Comparison of ENCODE assay signal across 19 cellular contexts in the genomic region with DNA sequence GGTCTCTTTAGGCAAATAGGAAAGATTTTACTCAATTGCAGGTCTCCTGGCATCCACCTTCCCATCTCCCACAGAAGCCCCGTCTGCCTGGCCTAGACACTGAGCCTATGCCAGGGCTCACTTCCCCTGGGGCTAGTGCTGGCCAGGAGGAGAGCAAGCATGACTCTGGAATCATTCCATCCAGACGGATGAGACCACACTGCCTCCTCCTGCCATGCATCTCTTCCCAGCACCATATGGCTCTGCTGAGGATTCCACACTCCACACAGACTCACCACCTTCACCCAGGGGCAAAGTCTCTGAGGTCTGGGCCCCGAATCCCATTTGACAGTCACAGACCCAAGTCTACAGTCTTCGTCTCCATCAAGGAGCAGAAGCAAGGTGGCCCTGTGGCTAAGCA.
DNase-seq lines count a peak whose midpoint lies in the region; ATAC-seq and TF ChIP-seq lines count a peak whose summit lies in the region.
"Had no signal": no experiment of that assay in that cellular context is flagged by ENCODE, and none has a peak within 500 bp of the region (broad histone marks: within the 10 kb centered on the region; RNA-seq: fewer than 3 reads in every experiment).

No MANE protein-coding gene starts in this region.

- H3K36me3 ChIP-seq in neuronal stem cell (replicated peaks in 1 of 2; ENCODE audit: control insufficient read depth in 2 of 2, insufficient read depth in 2 of 2, low read length in 2 of 2) (no peaks in the 10 kb centered on the region), spleen (no peaks in the 10 kb centered on the region)

- no peak overlapping the region for H3K4me3 ChIP-seq in neuronal stem cell (ENCODE audit: low read length in 2 of 2)
- H3K4me3 ChIP-seq in spleen: no peak overlapping the region
- H3K4me3 ChIP-seq: A549 had no signal

- H2BK15ac ChIP-seq in neuronal stem cell (ENCODE audit: low read length): no peak overlapping the region

- no peak overlapping the region for H3K9ac ChIP-seq in neuronal stem cell (ENCODE audit: low read depth, low read length, poor library complexity)

- no peak overlapping the region for H2AK5ac ChIP-seq in neuronal stem cell (ENCODE audit: low read depth, low read length)

- H3K27ac ChIP-seq in neuronal stem cell (replicated peaks; ENCODE audit: low read length): no peak overlapping the region
- H3K27ac ChIP-seq in spleen: peak overlapping the region in 2 of 8 donors; percentile 24 to 61
- H3K27ac ChIP-seq: 22Rv1, A549, C4-2B had no signal

- H3K14ac ChIP-seq in neuronal stem cell (ENCODE audit: low read length): peak overlapping the region; percentile 65

- H2BK12ac ChIP-seq in neuronal stem cell (ENCODE audit: low read length): no peak overlapping the region

- no peak for TF ChIP-seq CTCF in spleen (IDR thresholded peaks at IDR 0.05 in 8 of 11, conservative IDR thresholded peaks at IDR 0.05 in 3 of 11)

- no peak overlapping the region for H3K4ac ChIP-seq in neuronal stem cell (ENCODE audit: low read length)

- H3K18ac ChIP-seq in neuronal stem cell (ENCODE audit: low read length): no peak overlapping the region

- H3K4me1 ChIP-seq in neuronal stem cell (ENCODE audit: control insufficient read depth in 2 of 2, insufficient read depth in 1 of 2, low read depth in 1 of 2, low read length in 2 of 2): no peaks in the 10 kb centered on the region
- H3K4me1 ChIP-seq in spleen: peaks cover 0 to 3% (median 0%) of the 10 kb centered on the region in 6 donors

- H4K91ac ChIP-seq in neuronal stem cell (ENCODE audit: low read depth, low read length, poor library complexity): no peak overlapping the region

- H2BK5ac ChIP-seq in neuronal stem cell (ENCODE audit: low read length): no peak overlapping the region

- DNase-seq in NCI-H1694 (lab: John Stamatoyannopoulos, UW): peak; percentile 16
- DNase-seq in NCI-H1694 treated with DMSO at 0.1 percent for 48 hours (lab: John Stamatoyannopoulos, UW): no peak
- no peak for DNase-seq in neuronal stem cell (ENCODE audit: low spot score)
- DNase-seq in spleen: peak; percentile 34
- DNase-seq in medulla oblongata (ENCODE audit: extremely low spot score): no peak
- no peak for DNase-seq in left ventricle myocardium superior
- DNase-seq in cerebellar cortex (ENCODE audit: low spot score): no peak
- DNase-seq: AML-193; Caco-2; CD4-positive, alpha-beta T cell; DMS153; DMS79; GF-D8; GOT3; H9; IMR-90 had no signal

- intact Hi-C loops in spleen (cut with DNase I; ENCODE audit: low total_unique reads): no loop called here
- intact Hi-C loops in left ventricle myocardium superior (cut with micrococcal nuclease): no loop called here

- H3K27me3 ChIP-seq in neuronal stem cell (ENCODE audit: control insufficient read depth in 3 of 3, insufficient read depth in 3 of 3, low read depth in 1 of 3, low read length in 3 of 3) (no peaks in the 10 kb centered on the region), spleen (replicated peaks in 1 of 7) (peaks cover 0 to 33% (median 0%) of the 10 kb centered on the region in 7 donors)

- no peak overlapping the region for H2AFZ ChIP-seq in neuronal stem cell (ENCODE audit: low read length)

- TF ChIP-seq POLR2A in spleen (IDR thresholded peaks at IDR 0.05): no peak

- no peak overlapping the region for H3K23ac ChIP-seq in neuronal stem cell (ENCODE audit: low read depth, low read length, poor library complexity)

- no peaks in the 10 kb centered on the region for H3K79me1 ChIP-seq in neuronal stem cell (ENCODE audit: low read depth, low read length)

- H4K8ac ChIP-seq in neuronal stem cell (ENCODE audit: low read depth, low read length): no peak overlapping the region

- no CpG with 5 or more reads among the region's 4 CpGs for WGBS in neuronal stem cell (ENCODE audit: extremely low coverage in 2 of 2, insufficient read length in 2 of 2, insufficient replicate concordance in 1 of 2), 2 donors
- 82 to 97% (median 87%) methylated on average over 4 of the region's 4 CpGs for WGBS in spleen, 5 donors

- H2BK120ac ChIP-seq in neuronal stem cell (ENCODE audit: low read depth, low read length): no peak overlapping the region

- H3K9me3 ChIP-seq in neuronal stem cell (replicated peaks in 1 of 2; ENCODE audit: control insufficient read depth in 2 of 2, insufficient read depth in 1 of 2, low read depth in 1 of 2, low read length in 2 of 2) (no peaks in the 10 kb centered on the region), spleen (peaks cover 0 to 4% (median 0%) of the 10 kb centered on the region in 8 donors)

- no peak for ATAC-seq in left ventricle myocardium superior
- ATAC-seq: A549 had no signal

- no peak overlapping the region for H3K4me2 ChIP-seq in neuronal stem cell (ENCODE audit: insufficient read depth, low read length, poor library complexity, severe bottlenecking)
- H3K4me2 ChIP-seq: A549 had no signal

Comparison
In these comparisons a context has a peak if more than half of its experiments do, and no peak if none do; other contexts are left out.
1. DNase-seq: peak in NCI-H1694 (single experiment) and spleen (single experiment); none in NCI-H1694 treated with DMSO at 0.1 percent for 48 hours (single experiment), neuronal stem cell (single experiment), medulla oblongata (single experiment), left ventricle myocardium superior (single experiment) and cerebellar cortex (single experiment).